In the genomic region with DNA sequence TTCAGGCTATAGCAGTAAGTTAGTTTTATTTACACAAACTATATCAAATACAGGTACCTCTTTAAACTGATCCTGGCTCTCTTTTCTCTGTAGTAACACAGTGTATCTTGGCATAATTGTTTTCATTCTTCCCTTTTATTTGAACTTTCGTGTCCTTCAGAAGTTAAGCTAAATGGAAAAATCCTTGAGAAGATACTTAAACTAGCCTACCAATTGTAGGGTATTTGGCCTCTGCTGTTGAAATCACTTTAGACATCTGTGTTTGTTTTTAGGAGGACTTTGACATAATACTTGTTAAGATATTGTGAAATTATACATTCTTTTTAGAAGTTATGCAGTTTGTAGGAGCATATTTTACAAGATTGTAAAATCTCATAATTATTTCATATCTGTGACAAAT, we compare ENCODE assay signal across 16 cellular contexts.
"Had no signal": no experiment of that assay in that cellular context is flagged by ENCODE, and none has a peak within 500 bp of the region (broad histone marks: within the 10 kb centered on the region; RNA-seq: fewer than 3 reads in every experiment).

No MANE protein-coding gene starts in this region.

- H3K36me3 ChIP-seq: cardiac muscle cell had no signal

- H3K27ac ChIP-seq: cardiac muscle cell, foreskin keratinocyte, skin epidermis, testis had no signal

- H3K9me3 ChIP-seq: mucosa of descending colon, testis had no signal

- DNase-seq: activated CD4-positive, alpha-beta T cell treated with anti-CD3 and anti-CD28 coated beads for 48 hours; activated CD8-positive, alpha-beta T cell treated with anti-CD3 and anti-CD28 coated beads for 36 hours; activated effector memory CD4-positive, alpha-beta T cell treated with Interleukin-2 at 50 U/mL for 16 hours; activated T-cell treated with anti-CD3 and anti-CD28 coated beads, Interleukin-2, amount 50 U/mL, for 4 hours; erythroblast; foreskin keratinocyte; immature natural killer cell; mucosa of descending colon; naive thymus-derived CD4-positive, alpha-beta T cell; stimulated activated CD4-positive, alpha-beta T cell treated with anti-CD3 and anti-CD28 coated beads, Interleukin-15, amount 100 ng/mL, for 24 hours; stimulated activated CD4-positive, alpha-beta T cell treated with anti-CD3 and anti-CD28 coated beads, Interleukin-4, amount 100 ng/mL, for 24 hours; stimulated activated naive CD4-positive, alpha-beta T cell treated with Interleukin-2 at 50 U/mL for 16 hours; T-helper 2 cell; testis had no signal

- H3K27me3 ChIP-seq: cardiac muscle cell, foreskin keratinocyte, testis had no signal

- H3K4me3 ChIP-seq: cardiac muscle cell, mucosa of descending colon, skin epidermis, testis had no signal

- ATAC-seq: activated CD8-positive, alpha-beta T cell treated with anti-CD3 and anti-CD28 coated beads for 36 hours; activated T-cell treated with anti-CD3 and anti-CD28 coated beads, Interleukin-2, amount 50 U/mL, for 4 hours; foreskin keratinocyte; mucosa of descending colon; naive thymus-derived CD4-positive, alpha-beta T cell had no signal

- H3K4me1 ChIP-seq: foreskin keratinocyte, testis had no signal
